Comparison of ENCODE assay signal across 17 cellular contexts in genomic region chr1:229884765-229885164, GRCh38.
A peak's percentile ranks its signal among the peaks of the same experiment; 100 is the strongest.
DNase-seq lines count a peak whose midpoint lies in the region; ATAC-seq lines count a peak whose summit lies in the region.
"Had no signal": no experiment of that assay in that cellular context is flagged by ENCODE, and none has a peak within 500 bp of the region (broad histone marks: within the 10 kb centered on the region; RNA-seq: fewer than 3 reads in every experiment).

No MANE protein-coding gene starts in this region.

- ATAC-seq in HG03432 (IDR thresholded peaks at IDR 0.05; ENCODE audit: unreplicated experiment) = no peak
- ATAC-seq: left colon, T-cell had no signal

- H3K27ac ChIP-seq in caudate nucleus (ENCODE audit: low read depth, low read length) = no peak overlapping the region
- H3K27ac ChIP-seq: esophagus squamous epithelium, prostate gland had no signal

- peak; percentile 13 for DNase-seq in stimulated activated CD4-positive, alpha-beta T cell treated with anti-CD3 and anti-CD28 coated beads, Interleukin-4, amount 100 ng/mL, for 1 hour
- DNase-seq in stimulated activated CD4-positive, alpha-beta T cell treated with anti-CD3 and anti-CD28 coated beads, Interleukin-4, amount 100 ng/mL, for 24 hours = no peak
- peak; percentile 66 for DNase-seq in NCI-H69 (lab: John Stamatoyannopoulos, UW)
- DNase-seq in ecto neural progenitor cell (ENCODE audit: low spot score) = peak; percentile 37
- no peak for DNase-seq in NCI-H446 treated with DMSO at 0.1 percent for 48 hours (lab: John Stamatoyannopoulos, UW)
- no peak for DNase-seq in caudate nucleus (lab: John Stamatoyannopoulos, UW)
- no peak for DNase-seq in stimulated activated CD4-positive, alpha-beta T cell treated with anti-CD3 and anti-CD28 coated beads, Interleukin-2, amount 100 ng/mL, for 24 hours
- DNase-seq: activated CD4-positive, alpha-beta T cell treated with anti-CD3 and anti-CD28 coated beads for 4 hours; amniotic stem cell; DMS79 treated with DMSO at 0.1 percent for 48 hours; esophagus squamous epithelium; left colon; NCI-H2029 treated with DMSO at 0.1 percent for 48 hours; OCI-M1; T-cell had no signal

Comparison
In these comparisons a context has a peak if more than half of its experiments do, and no peak if none do; other contexts are left out.
1. DNase-seq: peak in stimulated activated CD4-positive, alpha-beta T cell treated with anti-CD3 and anti-CD28 coated beads, Interleukin-4, amount 100 ng/mL, for 1 hour (single experiment), NCI-H69 (single experiment) and ecto neural progenitor cell (single experiment); none in stimulated activated CD4-positive, alpha-beta T cell treated with anti-CD3 and anti-CD28 coated beads, Interleukin-4, amount 100 ng/mL, for 24 hours (single experiment), NCI-H446 treated with DMSO at 0.1 percent for 48 hours (single experiment), caudate nucleus (0 of 61) and stimulated activated CD4-positive, alpha-beta T cell treated with anti-CD3 and anti-CD28 coated beads, Interleukin-2, amount 100 ng/mL, for 24 hours (0 of 2).